Comparison of ENCODE assay signal across 8 cellular contexts in the genomic region with DNA sequence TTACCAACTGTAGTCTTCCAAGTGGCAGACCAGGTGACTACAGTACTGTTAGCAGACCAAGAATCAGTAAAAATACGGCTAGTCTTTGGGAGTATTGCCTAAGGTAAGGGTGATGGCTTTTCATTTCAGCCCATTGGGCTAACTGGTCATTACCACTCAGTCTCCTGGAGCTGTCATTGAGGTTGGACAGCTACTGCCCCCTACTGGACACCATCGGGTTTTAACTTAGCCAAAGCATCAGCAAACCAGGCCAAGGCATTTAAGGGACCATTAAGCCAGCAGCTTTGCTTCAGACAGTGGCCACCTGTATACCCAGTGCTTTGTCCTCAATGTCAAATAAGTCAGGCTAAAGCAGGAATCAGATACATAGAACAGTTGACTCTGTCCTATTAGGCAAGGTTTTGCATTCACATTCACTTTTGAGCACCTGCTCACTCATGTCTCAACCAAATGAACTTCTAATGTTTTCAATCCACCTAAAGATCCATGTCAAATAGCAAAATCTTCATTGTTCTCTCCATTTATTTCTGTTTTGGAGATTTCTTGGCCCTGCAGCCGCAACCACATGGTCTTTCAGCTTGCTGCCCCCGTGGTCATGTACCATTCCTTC.
A peak's percentile ranks its signal among the peaks of the same experiment; 100 is the strongest.
DNase-seq lines count a peak whose midpoint lies in the region; TF ChIP-seq lines count a peak whose summit lies in the region.

No MANE protein-coding gene starts in this region.

- DNase-seq in CD14-positive monocyte (ENCODE audit: low spot score) (no peak), GM19240 (ENCODE audit: insufficient read length, low spot score) (peak; percentile 8), HUDEP-2 (lab: John Stamatoyannopoulos, UW; ENCODE audit: unreplicated experiment in 76 of 76) (peak in 69 of 76 experiments; percentile 8 to 76 (median 52)), cerebellar cortex (ENCODE audit: low spot score) (peak; percentile 37), cerebellar nuclear complex (lab: John Stamatoyannopoulos, UW) (no peak)
- peak; percentile 12 for DNase-seq in stimulated activated CD8-positive, alpha-beta memory T cell treated with anti-CD3 and anti-CD28 coated beads, Interleukin-15, amount 100 ng/mL, for 24 hours (ENCODE audit: low read depth)

- peaks cover 0 to 2% (median 0%) of the 10 kb centered on the region in 4 donors for H3K36me3 ChIP-seq in liver (ENCODE audit: control insufficient read depth in 4 of 4, insufficient read depth in 3 of 4, low read depth in 1 of 4, low read length in 3 of 4)

- peaks cover 0 to 7% of the 10 kb centered on the region in 2 donors for H3K36me3 Mint-ChIP-seq in CD14-positive monocyte

- no peak overlapping the region for H3K27ac ChIP-seq in liver (ENCODE audit: low read depth in 1 of 2, low read length in 2 of 2)

- no peaks in the 10 kb centered on the region for H3K27me3 ChIP-seq in liver (ENCODE audit: control insufficient read depth in 4 of 4, insufficient read depth in 4 of 4, low read length in 3 of 4)

- no peaks in the 10 kb centered on the region for H3K4me1 ChIP-seq in liver (ENCODE audit: control insufficient read depth in 4 of 4, insufficient read depth in 4 of 4, low read length in 3 of 4)

- H3K9me3 ChIP-seq in liver (ENCODE audit: control insufficient read depth in 4 of 4, low read length in 3 of 4): no peaks in the 10 kb centered on the region

- no peak overlapping the region for H3K27ac Mint-ChIP-seq in CD14-positive monocyte

- peaks cover 6% of the 10 kb centered on the region for H3K4me1 Mint-ChIP-seq in CD14-positive monocyte

- H3K9me3 Mint-ChIP-seq in CD14-positive monocyte: no peaks in the 10 kb centered on the region

- 75% methylated on average over 4 of the region's 4 CpGs for WGBS in liver

- intact Hi-C loops in CD14-positive monocyte (cut with micrococcal nuclease): loop anchor here in 1 of 2 donors (10.0 kb wide), 1 partner anchor 191 kb away; no protein-coding TSS in a partner anchor

- TF ChIP-seq CTCF in CD14-positive monocyte (IDR thresholded peaks at IDR 0.05): peak; percentile 85
- TF ChIP-seq CTCF in WI38 (IDR thresholded peaks at IDR 0.05; ENCODE audit: low read depth, low read length): peak; percentile 58
- TF ChIP-seq CTCF in liver (IDR thresholded peaks at IDR 0.05; ENCODE audit: low read depth, low read length, missing input control): peak; percentile 68

- no peak overlapping the region for H3K4me3 Mint-ChIP-seq in CD14-positive monocyte

- no peak overlapping the region for H3K9ac ChIP-seq in liver (ENCODE audit: low read depth in 1 of 2, low read length in 2 of 2)

- peak; percentile 79 to 80 for TF ChIP-seq RAD21 in liver (IDR thresholded peaks at IDR 0.05)

- peaks cover 0 to 1% (median 0%) of the 10 kb centered on the region in 3 donors for H3K27me3 Mint-ChIP-seq in CD14-positive monocyte (ENCODE audit: low read depth in 3 of 3)

- H3K4me3 ChIP-seq in WI38 (ENCODE audit: low read depth, low read length) (no peak overlapping the region), liver (ENCODE audit: low read depth in 1 of 3, low read length in 3 of 3) (no peak overlapping the region)

TF ChIP-seq in liver, 16 proteins besides CTCF, POLR2A, EP300 and RAD21:
- TF ChIP-seq GABPA (IDR thresholded peaks at IDR 0.05 in 1 of 2, conservative IDR thresholded peaks at IDR 0.05 in 1 of 2): no peak
- TF ChIP-seq, protein P1, sequence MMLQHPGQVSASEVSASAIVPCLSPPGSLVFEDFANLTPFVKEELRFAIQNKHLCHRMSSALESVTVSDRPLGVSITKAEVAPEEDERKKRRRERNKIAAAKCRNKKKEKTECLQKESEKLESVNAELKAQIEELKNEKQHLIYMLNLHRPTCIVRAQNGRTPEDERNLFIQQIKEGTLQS (IDR thresholded peaks at IDR 0.05): no peak
- TF ChIP-seq, protein P2, sequence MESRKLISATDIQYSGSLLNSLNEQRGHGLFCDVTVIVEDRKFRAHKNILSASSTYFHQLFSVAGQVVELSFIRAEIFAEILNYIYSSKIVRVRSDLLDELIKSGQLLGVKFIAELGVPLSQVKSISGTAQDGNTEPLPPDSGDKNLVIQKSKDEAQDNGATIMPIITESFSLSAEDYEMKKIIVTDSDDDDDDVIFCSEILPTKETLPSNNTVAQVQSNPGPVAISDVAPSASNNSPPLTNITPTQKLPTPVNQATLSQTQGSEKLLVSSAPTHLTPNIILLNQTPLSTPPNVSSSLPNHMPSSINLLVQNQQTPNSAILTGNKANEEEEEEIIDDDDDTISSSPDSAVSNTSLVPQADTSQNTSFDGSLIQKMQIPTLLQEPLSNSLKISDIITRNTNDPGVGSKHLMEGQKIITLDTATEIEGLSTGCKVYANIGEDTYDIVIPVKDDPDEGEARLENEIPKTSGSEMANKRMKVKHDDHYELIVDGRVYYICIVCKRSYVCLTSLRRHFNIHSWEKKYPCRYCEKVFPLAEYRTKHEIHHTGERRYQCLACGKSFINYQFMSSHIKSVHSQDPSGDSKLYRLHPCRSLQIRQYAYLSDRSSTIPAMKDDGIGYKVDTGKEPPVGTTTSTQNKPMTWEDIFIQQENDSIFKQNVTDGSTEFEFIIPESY (IDR thresholded peaks at IDR 0.05): no peak
- no peak for TF ChIP-seq SP1 (IDR thresholded peaks at IDR 0.05)

Comparison
In these comparisons a context has a peak if more than half of its experiments do, and no peak if none do; other contexts are left out.
1. DNase-seq: peak in GM19240 (single experiment), HUDEP-2 (69 of 76), cerebellar cortex (single experiment) and stimulated activated CD8-positive, alpha-beta memory T cell treated with anti-CD3 and anti-CD28 coated beads, Interleukin-15, amount 100 ng/mL, for 24 hours (single experiment); none in CD14-positive monocyte (single experiment) and cerebellar nuclear complex (0 of 2).
2. Peak in every context shown above with its lines, with median percentiles within 50 percentile points of each other: CTCF ChIP-seq.